ENCODE assay signal across 8 cellular contexts in the genomic region with DNA sequence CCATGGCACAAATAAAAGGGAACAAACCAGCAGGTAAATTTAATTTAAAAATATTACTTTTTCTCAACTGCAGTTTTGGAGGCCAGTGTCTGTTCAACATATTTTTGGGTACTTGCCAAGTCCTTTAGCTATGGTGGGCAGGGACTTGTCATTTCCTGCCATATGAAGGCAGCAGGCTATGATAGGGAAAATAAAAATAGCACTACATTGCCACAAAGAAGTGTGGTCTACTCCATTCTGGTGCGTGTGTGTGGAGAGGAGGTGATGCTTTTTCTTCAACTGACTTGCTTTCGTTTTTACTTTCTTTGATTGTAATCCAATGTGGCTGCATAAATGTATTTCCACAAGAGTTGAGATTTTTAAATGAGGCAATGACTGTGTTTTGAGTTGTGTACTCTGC. TPM values are rescaled to one million over a fixed set of nuclear protein-coding genes. Genes with fewer than 3 reads are reported as not detected.
A peak's percentile ranks its signal among the peaks of the same experiment; 100 is the strongest.
DNase-seq lines count a peak whose midpoint lies in the region; ATAC-seq lines count a peak whose summit lies in the region.

No MANE protein-coding gene starts in this region.

- peak; percentile 77 for DNase-seq in NCI-H748 treated with DMSO at 0.1 percent for 48 hours (lab: John Stamatoyannopoulos, UW)
- peak; percentile 3 for DNase-seq in effector CD8-positive, alpha-beta T cell (lab: John Stamatoyannopoulos, UW)
- DNase-seq in DMS53 (lab: John Stamatoyannopoulos, UW): no peak
- DNase-seq in MG63: no peak
- DNase-seq in NCI-H2107 treated with DMSO at 0.1 percent for 48 hours (lab: John Stamatoyannopoulos, UW; ENCODE audit: unreplicated experiment): no peak
- DNase-seq in cerebellar nuclear complex (lab: John Stamatoyannopoulos, UW): no peak

- no peak overlapping the region for H3K4me3 ChIP-seq in MG63

- no peaks in the 10 kb centered on the region for H3K9me3 ChIP-seq in MG63

- peak; percentile 95 for ATAC-seq in GM18867 (IDR thresholded peaks at IDR 0.05; ENCODE audit: unreplicated experiment)
- ATAC-seq in GM21786 (IDR thresholded peaks at IDR 0.05; ENCODE audit: unreplicated experiment): peak; percentile 91

- no peaks in the 10 kb centered on the region for H3K36me3 ChIP-seq in MG63

- no peaks in the 10 kb centered on the region for H3K27me3 ChIP-seq in MG63

RNA-seq across cellular contexts. Expression of a gene that starts 17.2 kb away (rescaled TPM):
- total RNA-seq in MG63 (2014; rRNA removed; shearing (Covaris generic); ENCODE audit: low replicate concordance): not detected in 2 replicates

Comparison
In these comparisons a context has a peak if more than half of its experiments do, and no peak if none do; other contexts are left out.
1. DNase-seq: peak in NCI-H748 treated with DMSO at 0.1 percent for 48 hours (single experiment) and effector CD8-positive, alpha-beta T cell (single experiment); none in DMS53 (single experiment), MG63 (single experiment), NCI-H2107 treated with DMSO at 0.1 percent for 48 hours (single experiment) and cerebellar nuclear complex (0 of 2).